ENCODE assay signal across 8 cellular contexts in genomic region chr16:81314603-81315270, GRCh38. TPM values are rescaled to one million over a fixed set of nuclear protein-coding genes. Genes with fewer than 3 reads are reported as not detected.
DNase-seq lines count a peak whose midpoint lies in the region; ATAC-seq, FAIRE-seq and TF ChIP-seq lines count a peak whose summit lies in the region.

TSS of gene GAN (plus strand) at chr16:81314962. CDS start at chr16:81315114, 152 bp downstream.

- no peaks in the 10 kb centered on the region for H3K36me3 ChIP-seq in Caco-2 (ENCODE audit: control insufficient read depth, insufficient read depth, low read length)
- peaks cover 0 to 8% (median 0%) of the 10 kb centered on the region in 4 experiments; a peak in 2 of 8 replicates for H3K36me3 ChIP-seq in H1 (ENCODE audit: control insufficient read depth in 2 of 4, insufficient read depth in 4 of 4, low read length in 3 of 4)

- H3K27me3 Mint-ChIP-seq in Caco-2 (ENCODE audit: insufficient read depth, unreplicated experiment) (no peaks in the 10 kb centered on the region), memory B cell (no peaks in the 10 kb centered on the region)
- no peaks in the 10 kb centered on the region for H3K27me3 Mint-ChIP-seq in activated CD8-positive, alpha-beta memory T cell treated with anti-CD3 and anti-CD28 coated beads, Interleukin-2, amount 10 ng/mL, durations not matched to agents 7 days and 5 days

- H3K18ac ChIP-seq in H1 (ENCODE audit: extremely low read depth, low read length), result peak within 1 kb of the TSS; percentile 81

- no peak for TF ChIP-seq EP300 in H1 (IDR thresholded peaks at IDR 0.05; ENCODE audit: borderline replicate concordance in 1 of 2, low read depth in 2 of 2, low read length in 2 of 2)

- peak within 1 kb of the TSS; percentile 50 for H3K56ac ChIP-seq in H1 (replicated peaks; ENCODE audit: insufficient read length, low read depth, low read length)

- H2BK12ac ChIP-seq in H1 (ENCODE audit: low read depth, low read length), result peak within 1 kb of the TSS; percentile 95; the same call in 1 of the 2 replicates

- TF ChIP-seq CTCF in Caco-2 (IDR thresholded peaks at IDR 0.05; ENCODE audit: insufficient read depth in 1 of 2, low read depth in 1 of 2, low read length in 1 of 2, severe bottlenecking in 1 of 2, unreplicated experiment in 1 of 2), result no peak
- 0 out of 4 replicates have a peak, but pooled peaks of 1 of the 3 experiments have one; percentile 3 for TF ChIP-seq CTCF in H1 (IDR thresholded peaks at IDR 0.05; ENCODE audit: control extremely low read depth in 1 of 3, insufficient read depth in 1 of 3, low read depth in 1 of 3, low read length in 3 of 3)

- peak within 1 kb of the TSS; percentile 76 for H4K5ac ChIP-seq in H1 (ENCODE audit: insufficient read length, low read depth, low read length)

- H3K36me3 Mint-ChIP-seq in Caco-2 (ENCODE audit: insufficient read depth, unreplicated experiment) (peaks cover 5% of the 10 kb centered on the region), memory B cell (peaks cover 2% of the 10 kb centered on the region)
- H3K36me3 Mint-ChIP-seq in activated CD8-positive, alpha-beta memory T cell treated with anti-CD3 and anti-CD28 coated beads, Interleukin-2, amount 10 ng/mL, durations not matched to agents 7 days and 5 days, result peaks cover 8% of the 10 kb centered on the region

- TF ChIP-seq RAD21 in H1 (IDR thresholded peaks at IDR 0.05 in 1 of 2, conservative IDR thresholded peaks at IDR 0.05 in 1 of 2; ENCODE audit: low read depth in 2 of 2, low read length in 2 of 2), result 0 out of 4 replicates have a peak, but pooled peaks of 1 of the 2 experiments have one; percentile 1

- H3K79me1 ChIP-seq in H1 (ENCODE audit: low read depth, low read length), result peaks cover 8% of the 10 kb centered on the region; the same call in 1 of the 2 replicates

- H3K27ac Mint-ChIP-seq in Caco-2 (ENCODE audit: unreplicated experiment), result peak within 1 kb of the TSS; percentile 86
- H3K27ac Mint-ChIP-seq in activated CD8-positive, alpha-beta memory T cell treated with anti-CD3 and anti-CD28 coated beads, Interleukin-2, amount 10 ng/mL, durations not matched to agents 7 days and 5 days, result peak within 1 kb of the TSS; percentile 92
- peak within 1 kb of the TSS; percentile 88 for H3K27ac Mint-ChIP-seq in memory B cell

- H3K4me3 ChIP-seq in Caco-2 (ENCODE audit: low read depth, low read length), result peak within 1 kb of the TSS; percentile 76
- peak within 1 kb of the TSS; percentile 94 to 98 (median 94) for H3K4me3 ChIP-seq in H1 (ENCODE audit: extremely low read depth in 1 of 4, insufficient read depth in 2 of 4, low read depth in 3 of 4, low read length in 4 of 4)

- peak; percentile 86 to 91 for TF ChIP-seq POLR2A in H1 (IDR thresholded peaks at IDR 0.05; ENCODE audit: control extremely low read depth in 1 of 2, low read depth in 2 of 2, low read length in 2 of 2)

- peak within 1 kb of the TSS; percentile 48 for H3K4ac ChIP-seq in H1 (replicated peaks; ENCODE audit: insufficient read length, low read depth, low read length)

- H3K79me2 ChIP-seq in H1 (ENCODE audit: control insufficient read depth in 1 of 2, insufficient read depth in 2 of 2, low read length in 2 of 2), result peaks cover 12 to 79% of the 10 kb centered on the region in 2 experiments

- peaks cover 19% of the 10 kb centered on the region for H3K23me2 ChIP-seq in H1 (ENCODE audit: low read depth, low read length)

- H2BK120ac ChIP-seq in H1 (replicated peaks; ENCODE audit: low read depth, low read length), result no peak within 1 kb of the TSS

- H2AK5ac ChIP-seq in H1 (ENCODE audit: low read depth, low read length), result peak within 1 kb of the TSS; percentile 96

- H3K9me3 Mint-ChIP-seq in Caco-2 (ENCODE audit: unreplicated experiment) (no peaks in the 10 kb centered on the region), memory B cell (no peaks in the 10 kb centered on the region)
- no peaks in the 10 kb centered on the region for H3K9me3 Mint-ChIP-seq in activated CD8-positive, alpha-beta memory T cell treated with anti-CD3 and anti-CD28 coated beads, Interleukin-2, amount 10 ng/mL, durations not matched to agents 7 days and 5 days (ENCODE audit: low read depth)

- peak; percentile 98 for DNase-seq in Caco-2
- DNase-seq in HTR-8/SVneo (ENCODE audit: insufficient read length, low spot score), result peak; percentile 99
- DNase-seq in NOMO-1 treated with DMSO at 0.1 percent for 48 hours (lab: John Stamatoyannopoulos, UW; ENCODE audit: unreplicated experiment), result peak; percentile 97
- DNase-seq in activated CD8-positive, alpha-beta memory T cell treated with anti-CD3 and anti-CD28 coated beads, Interleukin-2, amount 10 ng/mL, durations not matched to agents 7 days and 5 days, result peak; percentile 98
- DNase-seq in H1 (ENCODE audit: low read depth in 1 of 2, low spot score in 2 of 2), result peak; percentile 83 to 95
- peak; percentile 88 for DNase-seq in memory B cell (ENCODE audit: low spot score in 2 of 2)
- DNase-seq in stimulated activated CD8-positive, alpha-beta memory T cell treated with anti-CD3 and anti-CD28 coated beads, Interleukin-12 subunit alpha, Interleukin-12 subunit beta, amount 100 ng/mL, for 1 hour (ENCODE audit: low read depth), result peak; percentile 89

- no peak within 1 kb of the TSS for H2AFZ ChIP-seq in H1 (ENCODE audit: low read length)

- H3K4me3 Mint-ChIP-seq in Caco-2 (ENCODE audit: unreplicated experiment) (peak within 1 kb of the TSS; percentile 87), memory B cell (peak within 1 kb of the TSS; percentile 90)
- H3K4me3 Mint-ChIP-seq in activated CD8-positive, alpha-beta memory T cell treated with anti-CD3 and anti-CD28 coated beads, Interleukin-2, amount 10 ng/mL, durations not matched to agents 7 days and 5 days, result peak within 1 kb of the TSS; percentile 94

- no peak within 1 kb of the TSS; the same call in 1 of the 2 replicates for H2BK15ac ChIP-seq in H1 (ENCODE audit: low read length)

- H4K91ac ChIP-seq in H1 (replicated peaks; ENCODE audit: insufficient read length, low read length), result peak within 1 kb of the TSS; percentile 1

- H2BK5ac ChIP-seq in H1 (ENCODE audit: low read depth, low read length), result peak within 1 kb of the TSS; percentile 97

- H4K8ac ChIP-seq in H1 (ENCODE audit: extremely low read depth, insufficient read depth, low read length), result peak within 1 kb of the TSS; percentile 97; the same call in 1 of the 2 replicates

- ATAC-seq in GM21381 (IDR thresholded peaks at IDR 0.05; ENCODE audit: unreplicated experiment) (peak; percentile 93), memory B cell (ENCODE audit: low read depth) (peak; percentile 93)
- ATAC-seq in activated CD8-positive, alpha-beta memory T cell treated with anti-CD3 and anti-CD28 coated beads, Interleukin-2, amount 10 ng/mL, durations not matched to agents 7 days and 5 days, result peak; percentile 96

- no peaks in the 10 kb centered on the region for H3K27me3 ChIP-seq in Caco-2 (replicated peaks; ENCODE audit: control insufficient read depth, insufficient read depth, low read length)
- H3K27me3 ChIP-seq in H1 (replicated peaks in 1 of 4; ENCODE audit: control insufficient read depth in 3 of 4, extremely low read depth in 1 of 4, insufficient read depth in 3 of 4, low read length in 3 of 4), result no peaks in the 10 kb centered on the region

- peak within 1 kb of the TSS; percentile 88 to 99 for H3K4me2 ChIP-seq in H1 (ENCODE audit: insufficient read depth in 1 of 2, low read depth in 2 of 2, low read length in 2 of 2)

- intact Hi-C loops in Caco-2 (cut with micrococcal nuclease; ENCODE audit: unreplicated experiment), result loop anchor here (1.0 to 10.0 kb wide), 5 partner anchors 37 to 220 kb away; partner anchors contain the start of genes BCO1 and GCSH

- POLR2A ChIA-PET in Caco-2 (lab: Charles Lee), result interaction anchor here (0.5 to 2.2 kb wide), 7 partner anchors 41 to 1049 kb away, joined by 3 to 23 read pairs (median 8); partner anchors contain the start of genes BCO1, C16orf46, CENPN and CMC2
- POLR2A ChIA-PET in H1 (lab: Charles Lee; ENCODE audit: partially characterized antibody), result interaction anchor here (0.7 to 2.5 kb wide), 34 partner anchors 8 to 464 kb away, joined by 3 to 23 read pairs (median 4); partner anchors contain the start of genes BCO1, C16orf46 and PLCG2

- H3K9ac ChIP-seq in H1 (replicated peaks in 1 of 4; ENCODE audit: extremely low read depth in 1 of 4, low read depth in 3 of 4, low read length in 3 of 4), result peak within 1 kb of the TSS; percentile 85 to 98 (median 90)

- peak within 1 kb of the TSS; percentile 62; the same call in 1 of the 2 replicates for H2BK20ac ChIP-seq in H1 (ENCODE audit: low read length)

- peaks cover 25% of the 10 kb centered on the region for H3K4me1 Mint-ChIP-seq in Caco-2 (ENCODE audit: low read depth, unreplicated experiment)
- peaks cover 39% of the 10 kb centered on the region for H3K4me1 Mint-ChIP-seq in activated CD8-positive, alpha-beta memory T cell treated with anti-CD3 and anti-CD28 coated beads, Interleukin-2, amount 10 ng/mL, durations not matched to agents 7 days and 5 days
- peaks cover 22% of the 10 kb centered on the region for H3K4me1 Mint-ChIP-seq in memory B cell

- H3K4me1 ChIP-seq in Caco-2 (peaks cover 9% of the 10 kb centered on the region), H1 (replicated peaks in 1 of 4; ENCODE audit: control insufficient read depth in 3 of 4, insufficient read depth in 4 of 4, low read length in 3 of 4) (peaks cover 0 to 13% (median 6%) of the 10 kb centered on the region in 4 experiments; a peak in 4 of 7 replicates)

- peaks cover 5 to 10% of the 10 kb centered on the region in 2 experiments for H4K20me1 ChIP-seq in H1 (replicated peaks in 1 of 2; ENCODE audit: control insufficient read depth in 1 of 2, insufficient read depth in 2 of 2, low read length in 2 of 2)

- peak; percentile 95 for FAIRE-seq in HTR-8/SVneo (lab: Jason Lieb, UNC)
- FAIRE-seq in H1 (lab: Jason Lieb, UNC), result no peak

- H3K9me3 ChIP-seq in Caco-2, result no peaks in the 10 kb centered on the region
- no peaks in the 10 kb centered on the region for H3K9me3 ChIP-seq in H1 (ENCODE audit: insufficient read depth in 2 of 2, low read depth in 1 of 2, low read length in 1 of 2)

- H3K14ac ChIP-seq in H1 (ENCODE audit: insufficient read length), result no peak within 1 kb of the TSS

- H3K23ac ChIP-seq in H1 (ENCODE audit: insufficient read length), result no peak within 1 kb of the TSS

- WGBS in H1 (ENCODE audit: extremely low coverage in 1 of 2, insufficient coverage in 1 of 2, insufficient read length in 1 of 2, insufficient replicate concordance in 2 of 2, low coverage in 1 of 2, low lambda C conversion rate in 2 of 2, missing lambda C conversion rate in 1 of 2), 2 experiments, result 2% methylated on average over 68 of the region's 75 CpGs; no CpG with 5 or more reads in 1 of the 2 experiments

- CTCF ChIA-PET in Caco-2 (lab: Charles Lee) (interaction anchor here (0.8 to 1.6 kb wide), 4 partner anchors 53 to 279 kb away, joined by 3 to 8 read pairs (median 4); partner anchors contain the start of gene ATMIN), H1 (lab: Charles Lee; ENCODE audit: partially characterized antibody) (interaction anchor here (0.8 to 1.7 kb wide), 4 partner anchors 13 to 110 kb away, joined by 3 to 5 read pairs (median 4); no protein-coding TSS in a partner anchor)
- CTCF ChIA-PET in activated CD8-positive, alpha-beta memory T cell treated with anti-CD3 and anti-CD28 coated beads, Interleukin-2, amount 10 ng/mL, durations not matched to agents 7 days and 5 days (lab: Charles Lee), result interaction anchor here (0.9 to 2.6 kb wide), 8 partner anchors 11 to 416 kb away, joined by 3 to 10 read pairs (median 4); partner anchors contain the start of gene ATMIN

- BruUV-seq in Caco-2 (replicated peaks; lab: Mats Ljungman, UMichigan), result no TSS peak

- peak within 1 kb of the TSS; percentile 85 for H3K27ac ChIP-seq in H1 (ENCODE audit: low read depth, low read length)

RNA-seq across cellular contexts. Expression of gene GAN, which starts in this region (rescaled TPM):
- 27.5 and 29.3 TPM in 2 replicates for total RNA-seq in Caco-2 (2022)
- 10 to 100 TPM in 1 of 2 experiments, 1 to 10 TPM in 1; 8.1 to 10.3 TPM for total RNA-seq in activated CD8-positive, alpha-beta memory T cell treated with anti-CD3 and anti-CD28 coated beads, Interleukin-2, amount 10 ng/mL, durations not matched to agents 7 days and 5 days
- total RNA-seq in H1 (2021; fragmentation: NEBNext Ultra II Directional; extraction: Animal tissue kit (Norgen Biotek cat#: 25700)), result 23.9 and 25.6 TPM in 2 replicates
- polyA plus RNA-seq in H1 (2011; rRNA removed), result 3.3 and 4.5 TPM in 2 replicates
- 4.0 TPM for polyA plus RNA-seq in H1 (2011; cell fraction: cytosol; rRNA removed)
- polyA plus RNA-seq in H1 (2011; cell fraction: nucleus; rRNA removed), result 4.5 TPM
- polyA plus RNA-seq in H1 (2012, experiment 1 of 2), result 3.1 to 4.3 TPM (median 3.5 TPM) in 4 replicates
- polyA plus RNA-seq in H1 (2012, experiment 2 of 2), result 0.39 TPM
- polyA plus RNA-seq in H1 (2013, experiment 1 of 2), result 8.6 TPM
- polyA plus RNA-seq in H1 (2013, experiment 2 of 2), result 7.1 TPM
- polyA minus RNA-seq in H1 (2011; rRNA and poly(A)+ RNA removed), result 30.6 and 41.7 TPM in 2 replicates
- 25.4 TPM for polyA minus RNA-seq in H1 (2011; cell fraction: cytosol; rRNA and poly(A)+ RNA removed)
- 23.5 TPM for polyA minus RNA-seq in H1 (2011; cell fraction: nucleus; rRNA and poly(A)+ RNA removed)

Comparison
In these comparisons a context has a peak if more than half of its experiments do, and no peak if none do; other contexts are left out.
1. Peak in every context shown above with its lines: DNase-seq, ATAC-seq, H3K4me3 ChIP-seq and H3K27ac ChIP-seq.